In the genomic region with DNA sequence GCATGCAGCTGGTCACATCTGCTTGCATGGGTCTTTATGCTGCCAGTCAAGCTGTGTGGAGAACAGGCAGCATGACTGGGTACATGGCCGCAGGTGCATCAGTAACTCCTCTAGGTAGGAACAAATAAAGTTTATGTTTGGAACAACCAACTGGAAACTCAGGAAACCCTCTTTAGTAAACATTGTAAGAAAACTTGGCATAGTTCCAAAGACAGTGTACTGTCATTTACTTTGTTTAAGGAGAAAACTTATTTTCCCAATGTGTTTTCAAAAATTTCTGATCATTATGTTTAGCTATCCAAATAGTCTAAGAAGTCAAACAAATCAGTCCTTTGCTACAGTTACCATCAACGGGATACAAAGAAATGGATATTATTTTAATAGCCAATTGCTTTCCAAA, we compare ENCODE assay signal across 23 cellular contexts.
"Had no signal": no experiment of that assay in that cellular context is flagged by ENCODE, and none has a peak within 500 bp of the region (broad histone marks: within the 10 kb centered on the region; RNA-seq: fewer than 3 reads in every experiment).

No MANE protein-coding gene starts in this region.

- ATAC-seq: activated naive CD8-positive, alpha-beta T cell treated with anti-CD3 and anti-CD28 coated beads, Interleukin-2, amount 50 U/mL, for 24 hours; stimulated activated naive CD8-positive, alpha-beta T cell treated with anti-CD3 and anti-CD28 coated beads, Interleukin-15, amount 100 ng/mL, for 72 hours had no signal

- H3K4me1 ChIP-seq: lower lobe of right lung, transverse colon, uterus had no signal

- H3K4me3 ChIP-seq: esophagus squamous epithelium, hepatocyte, lower lobe of right lung, suprapubic skin, transverse colon, uterus had no signal

- H3K79me2 ChIP-seq: hepatocyte had no signal

- H3K9me3 ChIP-seq: esophagus squamous epithelium, lower lobe of right lung, suprapubic skin, transverse colon, uterus had no signal

- H2AFZ ChIP-seq: hepatocyte had no signal

- H3K4me2 ChIP-seq: hepatocyte had no signal

- H3K36me3 ChIP-seq: esophagus squamous epithelium, lower lobe of right lung, suprapubic skin, transverse colon, uterus had no signal

- H3K27ac ChIP-seq: foreskin keratinocyte, hepatocyte, lower lobe of right lung, suprapubic skin, uterus had no signal

- DNase-seq: activated CD4-positive, alpha-beta memory T cell treated with anti-CD3 and anti-CD28 coated beads, Interleukin-2, amount 10 ng/mL, durations not matched to agents 7 days and 5 days; activated CD4-positive, alpha-beta T cell treated with anti-CD3 and anti-CD28 coated beads for 48 hours; activated CD4-positive, CD25-positive, alpha-beta regulatory T cell; activated effector memory CD4-positive, alpha-beta T cell treated with Interleukin-2 at 50 U/mL for 16 hours; activated naive CD4-positive, alpha-beta T cell treated with anti-CD3 and anti-CD28 coated beads, Interleukin-2, amount 10 ng/mL, durations not matched to agents 7 days and 5 days; activated naive CD8-positive, alpha-beta T cell treated with anti-CD3 and anti-CD28 coated beads, Interleukin-2, amount 50 U/mL, for 24 hours; activated T-cell treated with anti-CD3 and anti-CD28 coated beads, Interleukin-2, amount 50 U/mL, for 1 hour; aorta; effector CD8-positive, alpha-beta T cell; esophagus squamous epithelium; lower lobe of right lung; nucleus accumbens; retina; stimulated activated CD4-positive, alpha-beta T cell treated with anti-CD3 and anti-CD28 coated beads, Interleukin-12 subunit alpha, Interleukin-12 subunit beta, amount 100 ng/mL, for 4 hours; stimulated activated CD4-positive, alpha-beta T cell treated with anti-CD3 and anti-CD28 coated beads, Interleukin-1b, Interleukin-23, amount 100 ng/mL, for 48 hours; stimulated activated naive CD8-positive, alpha-beta T cell treated with anti-CD3 and anti-CD28 coated beads, Interleukin-15, amount 100 ng/mL, for 72 hours; T-helper 1 cell; T1000; transverse colon; uterus had no signal

- H3K27me3 ChIP-seq: esophagus squamous epithelium, foreskin keratinocyte, hepatocyte, suprapubic skin, transverse colon, uterus had no signal
